ENCODE assay signal across 26 cellular contexts in genomic region chr9:124454296-124454695, GRCh38. TPM values are rescaled to one million over a fixed set of nuclear protein-coding genes. Genes with fewer than 3 reads are reported as not detected.
"Had no signal": no experiment of that assay in that cellular context is flagged by ENCODE, and none has a peak within 500 bp of the region (broad histone marks: within the 10 kb centered on the region; RNA-seq: fewer than 3 reads in every experiment).

No MANE protein-coding gene starts in this region.

- H3K4me1 ChIP-seq: pancreas had no signal

- ATAC-seq: gastrocnemius medialis; natural killer cell; sciatic nerve; stimulated activated memory B cell treated with anti-CD40 and anti-IgM and Interleukin-4, amounts not matched to agents 10 μg/mL and 1 μg/mL and 100 μg/mL, for 72 hours; stimulated activated naive CD8-positive, alpha-beta T cell treated with anti-CD3 and anti-CD28 coated beads, Interleukin-15, Interleukin-2, amounts not matched to agents 100 U/mL and 50 U/mL, for 24 hours had no signal

- DNase-seq: effector CD8-positive, alpha-beta T cell; foreskin fibroblast; gastrocnemius medialis; head of caudate nucleus; natural killer cell; stimulated activated CD4-positive, alpha-beta T cell treated with anti-CD3 and anti-CD28 coated beads, Interleukin-4, amount 100 ng/mL, for 4 hours; substantia nigra; testis had no signal

- H3K27me3 ChIP-seq: testis had no signal

- H3K4me3 ChIP-seq: lung, smooth muscle cell, tibial artery had no signal

- H3K27ac ChIP-seq: epithelial cell of prostate, gastrocnemius medialis, neutrophil, pancreas, testis, tibial artery had no signal

- H3K36me3 ChIP-seq: gastrocnemius medialis, neutrophil, pancreas, tibial artery had no signal

- H3K9me3 ChIP-seq: gastrocnemius medialis, neutrophil, pancreas, testis, tibial artery had no signal

RNA-seq across cellular contexts. Expression of gene ADGRD2, which starts 4.0 kb away (rescaled TPM):
- total RNA-seq: gastrocnemius medialis, glomerular endothelial cell, liver, lung, natural killer cell, omental fat pad, pancreas, progenitor cell of endocrine pancreas, sciatic nerve, smooth muscle cell, urinary bladder had no signal
- polyA plus RNA-seq: keratinocyte, liver, lung, neural cell, smooth muscle cell, urinary bladder had no signal

RNA-seq across cellular contexts. Expression of gene NR5A1, which starts 52.9 kb away (rescaled TPM):
- total RNA-seq: esophagus mucosa, gastrocnemius medialis, glomerular endothelial cell, liver, mononuclear cell, natural killer cell, omental fat pad, sciatic nerve, smooth muscle cell, urinary bladder had no signal
- polyA plus RNA-seq: keratinocyte, liver, smooth muscle cell, urinary bladder had no signal
